In the genomic region with DNA sequence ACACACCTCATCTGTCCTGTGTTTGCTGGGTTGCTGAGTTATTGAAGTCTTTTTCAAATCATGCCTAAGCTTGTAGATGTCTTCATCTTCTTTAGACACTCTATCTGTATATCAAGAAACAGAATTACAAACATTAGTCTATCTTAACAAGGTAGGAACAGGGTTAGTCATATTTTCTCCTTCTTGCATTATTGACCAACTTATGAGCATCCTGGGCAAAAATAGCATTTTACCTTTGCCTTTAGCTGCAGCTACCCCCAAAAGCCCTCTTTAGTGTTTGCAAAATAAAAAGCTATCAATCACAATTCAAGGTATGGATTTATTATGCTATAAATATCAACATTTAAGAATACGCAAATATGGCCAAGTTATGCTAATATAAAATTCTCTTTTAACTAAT, we compare ENCODE assay signal across 11 cellular contexts. TPM values are rescaled to one million over a fixed set of nuclear protein-coding genes. Genes with fewer than 3 reads are reported as not detected.
A peak's percentile ranks its signal among the peaks of the same experiment; 100 is the strongest.
DNase-seq lines count a peak whose midpoint lies in the region; ATAC-seq and TF ChIP-seq lines count a peak whose summit lies in the region.
"Had no signal": no experiment of that assay in that cellular context is flagged by ENCODE, and none has a peak within 500 bp of the region (broad histone marks: within the 10 kb centered on the region; RNA-seq: fewer than 3 reads in every experiment).

No MANE protein-coding gene starts in this region.

- H3K4me3 ChIP-seq in Panc1 (ENCODE audit: low read depth in 2 of 2, low read length in 2 of 2) = peak overlapping the region; percentile 87 to 91
- H3K4me3 ChIP-seq in coronary artery = peak overlapping the region; percentile 93
- peak overlapping the region; percentile 8 for H3K4me3 ChIP-seq in lung
- peak overlapping the region; percentile 83 for H3K4me3 ChIP-seq in thoracic aorta
- H3K4me3 ChIP-seq: mucosa of descending colon had no signal

- WGBS in lung, 2 donors = 70 to 89% methylated on average over 1 of the region's 1 CpG

- no peaks in the 10 kb centered on the region for H3K9me3 ChIP-seq in Panc1 (ENCODE audit: control insufficient read depth, insufficient read depth, low read depth, low read length)
- H3K9me3 ChIP-seq in lung (ENCODE audit: control insufficient read depth in 2 of 2, insufficient read depth in 1 of 2, low read length in 1 of 2) = no peaks in the 10 kb centered on the region
- H3K9me3 ChIP-seq in thoracic aorta = no peaks in the 10 kb centered on the region
- H3K9me3 ChIP-seq: mucosa of descending colon had no signal

- H3K27ac ChIP-seq in Panc1 (ENCODE audit: low read length) (peak overlapping the region; percentile 97), coronary artery (peak overlapping the region in 1 of 2 donors; percentile 29), lung (ENCODE audit: low read depth in 1 of 2, low read length in 1 of 2) (peak overlapping the region in 1 of 2 donors; percentile 70), thoracic aorta (peak overlapping the region in 1 of 2 donors; percentile 29)

- H3K4me1 ChIP-seq in Panc1 (ENCODE audit: control insufficient read depth, insufficient read depth, low read length) (peaks cover 52% of the 10 kb centered on the region), lung (ENCODE audit: control insufficient read depth in 2 of 2, insufficient read depth in 2 of 2, low read length in 2 of 2) (peaks cover 0 to 19% of the 10 kb centered on the region in 2 donors), thoracic aorta (ENCODE audit: control insufficient read depth in 1 of 2, low read depth in 2 of 2) (peaks cover 15 to 44% of the 10 kb centered on the region in 2 donors)

- H3K36me3 ChIP-seq in Panc1 (ENCODE audit: control insufficient read depth, insufficient read depth, low read length) (peaks cover 61% of the 10 kb centered on the region), lung (ENCODE audit: control insufficient read depth in 2 of 2, insufficient read depth in 2 of 2, low read length in 2 of 2) (peaks cover 7 to 14% of the 10 kb centered on the region in 2 donors), thoracic aorta (peaks cover 12% of the 10 kb centered on the region)

- in situ Hi-C loops in Panc1 (cut with HindIII; ENCODE audit: low pct_unique_long_range_greater_than_20kb, low sequenced_read_pairs) = loop anchor here (25.0 kb wide), 1 partner anchor 969 kb away; a partner anchor contains a TSS

- no peak for DNase-seq in Panc1 (ENCODE audit: low read depth, low spot score)
- no peak for DNase-seq in coronary artery (ENCODE audit: low spot score)
- DNase-seq in lung (ENCODE audit: low spot score) = no peak
- no peak for DNase-seq in thoracic aorta (ENCODE audit: low spot score)
- no peak for DNase-seq in stimulated activated CD4-positive, alpha-beta T cell treated with anti-CD3 and anti-CD28 coated beads, Interleukin-4, amount 100 ng/mL, for 4 hours
- DNase-seq in AG20443 (ENCODE audit: low spot score) = no peak
- DNase-seq: activated CD4-positive, alpha-beta T cell treated with anti-CD3 and anti-CD28 coated beads, Interleukin-2, amount 50 U/mL, for 4 hours; COR-L47; mucosa of descending colon; NCI-H1694 treated with DMSO at 0.1 percent for 48 hours had no signal

- BruUV-seq in Panc1 (replicated peaks; lab: Mats Ljungman, UMichigan) = no TSS peak

- POLR2A ChIA-PET in Panc1 (lab: Charles Lee) = interaction anchor here (0.6 kb wide), 1 partner anchor 433 kb away, joined by 10 read pairs; no protein-coding TSS in a partner anchor

- TF ChIP-seq CTCF in Panc1 (IDR thresholded peaks at IDR 0.05) (no peak), coronary artery (IDR thresholded peaks at IDR 0.05) (no peak), lung (IDR thresholded peaks at IDR 0.05; ENCODE audit: control extremely low read depth, extremely low read depth) (no peak), thoracic aorta (IDR thresholded peaks at IDR 0.05) (no peak)

- ATAC-seq in Panc1 = no peak
- ATAC-seq in lung (ENCODE audit: insufficient read depth, low FRiP score) = no peak
- ATAC-seq in thoracic aorta (ENCODE audit: insufficient number of reproducible peaks, low FRiP score, low read depth) = no peak
- ATAC-seq in GM18511 (IDR thresholded peaks at IDR 0.05; ENCODE audit: unreplicated experiment) = no peak
- ATAC-seq: mucosa of descending colon had no signal

- CTCF ChIA-PET in Panc1 (lab: Charles Lee) = interaction anchor here (0.9 kb wide), 1 partner anchor 568 kb away, joined by 3 read pairs; no protein-coding TSS in a partner anchor

- H3K27me3 ChIP-seq in Panc1 (ENCODE audit: control insufficient read depth, insufficient read depth, low read length) (no peaks in the 10 kb centered on the region), lung (ENCODE audit: control insufficient read depth, insufficient read depth) (no peaks in the 10 kb centered on the region), thoracic aorta (replicated peaks; ENCODE audit: insufficient read depth) (no peaks in the 10 kb centered on the region)

- intact Hi-C loops in Panc1 (cut with micrococcal nuclease; ENCODE audit: unreplicated experiment) = loop anchor here (5.0 to 10.0 kb wide), 4 partner anchors 132 to 762 kb away; no protein-coding TSS in a partner anchor

RNA-seq across cellular contexts. Expression of a gene that starts 3.4 kb away (rescaled TPM):
- total RNA-seq in Panc1 (2021; ENCODE audit: unreplicated experiment) = 258 TPM
- 326 TPM for polyA plus RNA-seq in Panc1 (2012; ENCODE audit: insufficient read length)
- 100 to 1,000 TPM in 1 of 2 donors, 10 to 100 TPM in 1; 57.1 to 363 TPM for total RNA-seq in lung
- polyA plus RNA-seq in lung = 10 to 100 TPM; 20.1 to 24.8 TPM
- total RNA-seq in thoracic aorta = 100 to 1,000 TPM; 126 to 180 TPM

RNA-seq across cellular contexts. Expression of a gene that starts 34.7 kb away (rescaled TPM):
- total RNA-seq in Panc1 (2021; ENCODE audit: unreplicated experiment) (not detected), lung (1 to 10 TPM; 4.0 to 5.1 TPM), thoracic aorta (1 to 10 TPM in 1 of 2 donors, under 1 TPM in 1; 0.14 to 1.6 TPM)
- not detected for polyA plus RNA-seq in Panc1 (2012; ENCODE audit: insufficient read length)
- 10 to 100 TPM in 1 of 2 donors, 1 to 10 TPM in 1; 4.1 to 20.5 TPM for polyA plus RNA-seq in lung

Comparison
In these comparisons a context has a peak if more than half of its experiments do, and no peak if none do; other contexts are left out.
1. H3K4me3 ChIP-seq: peak in every context shown above with its lines; median percentile 93 in coronary artery; 89 in Panc1; 83 in thoracic aorta; 8 in lung.